Comparison of ENCODE assay signal across 11 cellular contexts in the genomic region with DNA sequence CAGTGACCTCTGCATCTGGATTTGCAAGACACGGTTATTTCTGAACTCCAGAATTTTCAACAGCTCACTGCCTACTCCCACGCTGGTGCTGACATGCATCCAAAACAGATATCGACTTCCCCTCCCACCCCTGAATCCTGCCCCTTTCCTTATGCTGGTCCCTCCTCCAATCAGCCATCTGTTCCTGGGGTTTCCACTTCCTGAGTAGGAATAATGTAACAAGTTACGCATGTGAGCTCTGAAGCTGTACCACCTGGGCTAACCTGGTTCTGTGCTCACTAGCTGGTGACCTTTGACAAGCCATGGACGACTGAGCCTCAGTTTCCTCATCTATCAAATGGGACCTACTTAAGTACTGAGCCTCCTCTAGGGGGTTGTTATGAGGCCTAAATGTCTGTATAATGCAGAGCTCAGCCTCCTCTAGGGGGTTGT. TPM values are rescaled to one million over a fixed set of nuclear protein-coding genes. Genes with fewer than 3 reads are reported as not detected.
DNase-seq lines count a peak whose midpoint lies in the region; ATAC-seq, FAIRE-seq and TF ChIP-seq lines count a peak whose summit lies in the region.
"Had no signal": no experiment of that assay in that cellular context is flagged by ENCODE, and none has a peak within 500 bp of the region (broad histone marks: within the 10 kb centered on the region; RNA-seq: fewer than 3 reads in every experiment).

No MANE protein-coding gene starts in this region.

- BruUV-seq in HepG2 (replicated peaks; lab: Mats Ljungman, UMichigan): no TSS peak

- CTCF ChIA-PET in HepG2 (lab: Yijun Ruan, JAX; ENCODE audit: low intra/inter-chr PET ratio, low total read pairs): no interaction called here

- H3K36me3 ChIP-seq in HepG2 (replicated peaks in 1 of 2; ENCODE audit: control insufficient read depth in 1 of 2, insufficient read depth in 2 of 2, low read length in 2 of 2): peaks cover 0 to 5% of the 10 kb centered on the region in 2 experiments; a peak in 2 of 5 replicates
- no peaks in the 10 kb centered on the region for H3K36me3 ChIP-seq in right lobe of liver
- peaks cover 4% of the 10 kb centered on the region for H3K36me3 ChIP-seq in endodermal cell (ENCODE audit: control insufficient read depth, insufficient read depth, low read length)
- peaks cover 11% of the 10 kb centered on the region for H3K36me3 ChIP-seq in SJCRH30
- no peaks in the 10 kb centered on the region for H3K36me3 ChIP-seq in mucosa of descending colon (ENCODE audit: low read depth)

- no peak overlapping the region for H3K9ac ChIP-seq in HepG2 (ENCODE audit: insufficient read depth, low read depth, low read length)
- H3K9ac ChIP-seq in endodermal cell (ENCODE audit: extremely low read depth, low read length, poor library complexity, severe bottlenecking): no peak overlapping the region

- no peaks in the 10 kb centered on the region; a peak in 1 of 5 replicates for H3K27me3 ChIP-seq in HepG2 (ENCODE audit: control insufficient read depth in 1 of 2, insufficient read depth in 2 of 2, low read length in 2 of 2)
- H3K27me3 ChIP-seq in right lobe of liver: no peaks in the 10 kb centered on the region
- no peaks in the 10 kb centered on the region for H3K27me3 ChIP-seq in endodermal cell (ENCODE audit: control insufficient read depth, insufficient read depth, low read length, poor library complexity, severe bottlenecking)
- H3K27me3 ChIP-seq in SJCRH30: no peaks in the 10 kb centered on the region

- no peaks in the 10 kb centered on the region for H4K20me1 ChIP-seq in HepG2 (ENCODE audit: insufficient read depth, low read length)

- DNase-seq in HepG2 (ENCODE audit: low spot score) (no peak), right lobe of liver (no peak), OCI-M1 (lab: John Stamatoyannopoulos, UW) (peak; percentile 4), endodermal cell (no peak), SJCRH30 (no peak), mucosa of descending colon (no peak), GM13977 (ENCODE audit: low spot score) (no peak)
- DNase-seq in stimulated activated CD4-positive, alpha-beta T cell treated with anti-CD3 and anti-CD28 coated beads, Interleukin-4, amount 100 ng/mL, for 24 hours: no peak
- DNase-seq: C1 segment of cervical spinal cord; stimulated activated naive CD4-positive, alpha-beta T cell treated with Interleukin-2 at 50 U/mL for 16 hours had no signal

- H3K79me2 ChIP-seq in HepG2 (ENCODE audit: insufficient read depth, low read length): peaks cover 31% of the 10 kb centered on the region

- ATAC-seq in HepG2: no peak
- no peak for ATAC-seq in right lobe of liver
- ATAC-seq in mucosa of descending colon: no peak

- H2AFZ ChIP-seq in HepG2 (ENCODE audit: low read length): no peak overlapping the region

- no peak overlapping the region for H3K27ac Mint-ChIP-seq in endodermal cell

- H3K36me3 Mint-ChIP-seq in endodermal cell (ENCODE audit: low read depth): peaks cover 5% of the 10 kb centered on the region

- H3K4me3 ChIP-seq in HepG2 (replicated peaks in 1 of 3; ENCODE audit: insufficient read depth in 1 of 3, low read depth in 2 of 3, low read length in 3 of 3): no peak overlapping the region; a peak in 1 of 6 replicates
- H3K4me3 ChIP-seq in right lobe of liver: no peak overlapping the region
- no peak overlapping the region for H3K4me3 ChIP-seq in endodermal cell (ENCODE audit: low read length)
- H3K4me3 ChIP-seq in SJCRH30: no peak overlapping the region
- H3K4me3 ChIP-seq in mucosa of descending colon: no peak overlapping the region

- H3K9me3 ChIP-seq in HepG2 (ENCODE audit: low read length) (no peaks in the 10 kb centered on the region), right lobe of liver (peaks cover 0 to 7% (median 0%) of the 10 kb centered on the region in 4 donors), endodermal cell (ENCODE audit: control insufficient read depth, low read length) (peaks cover 5% of the 10 kb centered on the region), SJCRH30 (replicated peaks) (no peaks in the 10 kb centered on the region), mucosa of descending colon (no peaks in the 10 kb centered on the region)

- H3K4me3 Mint-ChIP-seq in endodermal cell: peak overlapping the region; percentile 75

- TF ChIP-seq RAD21 in HepG2 (CRISPR knock-in tag; IDR thresholded peaks at IDR 0.05): no peak

- TF ChIP-seq POLR2A in HepG2 (IDR thresholded peaks at IDR 0.05; ENCODE audit: insufficient read depth in 1 of 2, low read depth in 2 of 2, low read length in 2 of 2) (no peak), right lobe of liver (IDR thresholded peaks at IDR 0.05) (no peak)

- H3K4me1 ChIP-seq in HepG2 (ENCODE audit: insufficient read depth, low read length) (peaks cover 54% of the 10 kb centered on the region), right lobe of liver (no peaks in the 10 kb centered on the region), endodermal cell (ENCODE audit: control insufficient read depth, insufficient read depth, low read length) (no peaks in the 10 kb centered on the region), SJCRH30 (peaks cover 5% of the 10 kb centered on the region), mucosa of descending colon (ENCODE audit: low read depth) (peaks cover 5% of the 10 kb centered on the region)

- intact Hi-C loops in HepG2 (cut with micrococcal nuclease; ENCODE audit: unreplicated experiment) (loop anchor here (10.0 kb wide), 1 partner anchor 109 kb away; no protein-coding TSS in a partner anchor), right lobe of liver (cut with DNase I) (loop anchor here in 1 of 2 donors (5.0 kb wide), 1 partner anchor 121 kb away; a partner anchor contains a TSS), mucosa of descending colon (cut with DNase I, micrococcal nuclease) (no loop called here)

- peaks cover 24% of the 10 kb centered on the region for H3K4me1 Mint-ChIP-seq in endodermal cell

- no peak for FAIRE-seq in HepG2 (lab: Jason Lieb, UNC)

- peaks cover 14% of the 10 kb centered on the region for H3K9me3 Mint-ChIP-seq in endodermal cell

- TF ChIP-seq CTCF in HepG2 (CRISPR knock-in tag; IDR thresholded peaks at IDR 0.05): no peak
- no peak for TF ChIP-seq CTCF in right lobe of liver (IDR thresholded peaks at IDR 0.05)
- no peak for TF ChIP-seq CTCF in endodermal cell (conservative IDR thresholded peaks at IDR 0.05)
- TF ChIP-seq CTCF in mucosa of descending colon (IDR thresholded peaks at IDR 0.05): no peak
- no peak for TF ChIP-seq CTCF in GM13977 (IDR thresholded peaks at IDR 0.05; ENCODE audit: extremely low read depth, insufficient read depth, missing control alignments)

- TF ChIP-seq EP300 in HepG2 (IDR thresholded peaks at IDR 0.05; ENCODE audit: low read depth in 2 of 2, low read length in 2 of 2) (no peak), HepG2 (CRISPR knock-in tag; IDR thresholded peaks at IDR 0.05; ENCODE audit: borderline replicate concordance) (no peak)

- H3K27ac ChIP-seq in HepG2 (ENCODE audit: extremely low read length, insufficient read depth, low read length) (no peak overlapping the region), right lobe of liver (no peak overlapping the region), endodermal cell (ENCODE audit: low read depth, low read length) (no peak overlapping the region), SJCRH30 (no peak overlapping the region)
- H3K27ac ChIP-seq: epithelial cell of prostate had no signal

- peak overlapping the region; percentile 79; the same call in 1 of the 2 replicates for H3K4me2 ChIP-seq in HepG2 (ENCODE audit: low read depth, low read length)

- in situ Hi-C loops in HepG2 (cut with HindIII; ENCODE audit: extremely low pct_ligation_motif_present, low pct_unique_long_range_greater_than_20kb): no loop called here
- in situ Hi-C loops in GM13977 (cut with MboI; ENCODE audit: low pct_unique_long_range_greater_than_20kb, low sequenced_read_pairs, unreplicated experiment): no loop called here

- POLR2A ChIA-PET in HepG2 (lab: Yijun Ruan, JAX): interaction anchor here (1.4 kb wide), 1 partner anchor 110 kb away, joined by 3 read pairs; no protein-coding TSS in a partner anchor

- H3K27me3 Mint-ChIP-seq in endodermal cell (ENCODE audit: insufficient read depth): peaks cover 2% of the 10 kb centered on the region

- 90% methylated on average over 5 of the region's 5 CpGs for WGBS in HepG2 (ENCODE audit: low lambda C conversion rate)
- WGBS in right lobe of liver (ENCODE audit: insufficient coverage, low coverage, low lambda C conversion rate, missing lambda C conversion rate): 76% methylated on average over 5 of the region's 5 CpGs
- WGBS in endodermal cell (ENCODE audit: insufficient coverage in 1 of 2, insufficient read length in 1 of 2), 2 experiments: 92 to 100% methylated on average over 3 to 5 of the region's 5 CpGs

TF ChIP-seq in HepG2, 621 proteins besides CTCF, POLR2A, EP300 and RAD21 (continues in another document):
- TF ChIP-seq ZNF629 (CRISPR knock-in tag; conservative IDR thresholded peaks at IDR 0.05): peak; percentile 80

RNA-seq across cellular contexts. Expression of a gene that starts 1.7 kb away (rescaled TPM):
- total RNA-seq in HepG2 (2016; rRNA removed; fragmentation: Illumina TruSeq; extraction: Trizol) (30.7 and 46.3 TPM in 2 replicates), right lobe of liver (1 to 10 TPM; 2.7 to 4.8 (median 4.2) TPM), endodermal cell (10 to 100 TPM; 58.7 to 77.1 TPM), mucosa of descending colon (10 to 100 TPM in 1 of 3 donors, 1 to 10 TPM in 2; 8.1 to 25.0 (median 8.9) TPM)
- total RNA-seq in HepG2 (2016; cell fraction: cytosol; rRNA removed; fragmentation: Illumina TruSeq; extraction: Trizol; ENCODE audit: low read depth): 4.3 and 4.9 TPM in 2 replicates
- 31.3 and 48.9 TPM in 2 replicates for total RNA-seq in HepG2 (2016; cell fraction: insoluble cytoplasmic fraction; rRNA removed; fragmentation: Illumina TruSeq; extraction: Trizol)
- total RNA-seq in HepG2 (2016; cell fraction: membrane; rRNA removed; fragmentation: Illumina TruSeq; extraction: Trizol): 10.3 and 10.6 TPM in 2 replicates
- 33.8 and 35.6 TPM in 2 replicates for total RNA-seq in HepG2 (2016; cell fraction: nucleus; rRNA removed; fragmentation: Illumina TruSeq; extraction: Trizol)
- 10.4 and 15.1 TPM in 2 replicates for polyA plus RNA-seq in HepG2 (2011; rRNA removed)
- polyA plus RNA-seq in HepG2 (2011; cell fraction: cytosol; rRNA removed): 10.6 and 12.1 TPM in 2 replicates
- 14.6 and 15.9 TPM in 2 replicates for polyA plus RNA-seq in HepG2 (2011; cell fraction: nucleus; rRNA removed)
- polyA plus RNA-seq in HepG2 (2012): 9.7 and 17.7 TPM in 2 replicates
- polyA plus RNA-seq in HepG2 (2016; cell fraction: cytosol; fragmentation: Illumina TruSeq; extraction: Trizol; ENCODE audit: low read depth): 0.87 and 1.1 TPM in 2 replicates
- polyA plus RNA-seq in HepG2 (2016; cell fraction: insoluble cytoplasmic fraction; fragmentation: Illumina TruSeq; extraction: Trizol; ENCODE audit: low read depth): 41.4 and 43.6 TPM in 2 replicates
- polyA plus RNA-seq in HepG2 (2016; cell fraction: membrane; fragmentation: Illumina TruSeq; extraction: Trizol; ENCODE audit: low read depth): 3.0 and 3.9 TPM in 2 replicates
- polyA plus RNA-seq in HepG2 (2016; cell fraction: nucleus; fragmentation: Illumina TruSeq; extraction: Trizol; ENCODE audit: insufficient read depth, low read depth): 40.5 and 41.8 TPM in 2 replicates
- 50.3 and 124 TPM in 2 replicates for polyA minus RNA-seq in HepG2 (2011; rRNA and poly(A)+ RNA removed; ENCODE audit: low replicate concordance)
- polyA minus RNA-seq in HepG2 (2011; cell fraction: cytosol; rRNA and poly(A)+ RNA removed): 9.1 and 16.4 TPM in 2 replicates
- polyA minus RNA-seq in HepG2 (2011; cell fraction: nucleus; rRNA and poly(A)+ RNA removed): 27.6 and 33.7 TPM in 2 replicates
- polyA plus RNA-seq in endodermal cell (2013, experiment 1 of 2): 54.0 TPM
- polyA plus RNA-seq in endodermal cell (2013, experiment 2 of 2): 49.2 TPM
- total RNA-seq in SJCRH30 (2014; rRNA removed; shearing (Covaris generic)): 77.4 and 91.9 TPM in 2 replicates
